In the genomic region with DNA sequence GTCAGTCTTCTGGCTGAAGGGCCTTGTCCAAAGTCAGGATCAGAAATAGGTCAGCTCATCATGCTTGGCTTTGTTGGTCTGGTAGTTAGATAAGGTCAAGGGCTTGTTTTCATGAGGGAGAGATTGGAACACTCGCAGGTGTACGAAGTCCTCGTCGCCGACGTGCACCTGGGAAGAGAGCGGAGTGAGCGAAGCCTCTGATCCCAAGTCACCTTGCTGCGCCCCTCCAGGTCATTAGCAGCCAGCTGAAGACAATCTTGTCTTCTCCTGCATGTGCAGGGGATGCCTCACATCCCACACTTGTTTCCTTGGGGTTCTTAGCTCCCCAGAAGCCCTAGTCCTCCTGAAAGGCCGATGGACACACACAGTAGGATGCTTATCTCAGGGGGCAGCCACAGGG, we compare ENCODE assay signal across 1 cellular context.
TF ChIP-seq lines count a peak whose summit lies in the region.

No MANE protein-coding gene starts in this region.

TF ChIP-seq in GM23338, 12 proteins besides CTCF, POLR2A, EP300 and RAD21:
- TF ChIP-seq, protein P1, sequence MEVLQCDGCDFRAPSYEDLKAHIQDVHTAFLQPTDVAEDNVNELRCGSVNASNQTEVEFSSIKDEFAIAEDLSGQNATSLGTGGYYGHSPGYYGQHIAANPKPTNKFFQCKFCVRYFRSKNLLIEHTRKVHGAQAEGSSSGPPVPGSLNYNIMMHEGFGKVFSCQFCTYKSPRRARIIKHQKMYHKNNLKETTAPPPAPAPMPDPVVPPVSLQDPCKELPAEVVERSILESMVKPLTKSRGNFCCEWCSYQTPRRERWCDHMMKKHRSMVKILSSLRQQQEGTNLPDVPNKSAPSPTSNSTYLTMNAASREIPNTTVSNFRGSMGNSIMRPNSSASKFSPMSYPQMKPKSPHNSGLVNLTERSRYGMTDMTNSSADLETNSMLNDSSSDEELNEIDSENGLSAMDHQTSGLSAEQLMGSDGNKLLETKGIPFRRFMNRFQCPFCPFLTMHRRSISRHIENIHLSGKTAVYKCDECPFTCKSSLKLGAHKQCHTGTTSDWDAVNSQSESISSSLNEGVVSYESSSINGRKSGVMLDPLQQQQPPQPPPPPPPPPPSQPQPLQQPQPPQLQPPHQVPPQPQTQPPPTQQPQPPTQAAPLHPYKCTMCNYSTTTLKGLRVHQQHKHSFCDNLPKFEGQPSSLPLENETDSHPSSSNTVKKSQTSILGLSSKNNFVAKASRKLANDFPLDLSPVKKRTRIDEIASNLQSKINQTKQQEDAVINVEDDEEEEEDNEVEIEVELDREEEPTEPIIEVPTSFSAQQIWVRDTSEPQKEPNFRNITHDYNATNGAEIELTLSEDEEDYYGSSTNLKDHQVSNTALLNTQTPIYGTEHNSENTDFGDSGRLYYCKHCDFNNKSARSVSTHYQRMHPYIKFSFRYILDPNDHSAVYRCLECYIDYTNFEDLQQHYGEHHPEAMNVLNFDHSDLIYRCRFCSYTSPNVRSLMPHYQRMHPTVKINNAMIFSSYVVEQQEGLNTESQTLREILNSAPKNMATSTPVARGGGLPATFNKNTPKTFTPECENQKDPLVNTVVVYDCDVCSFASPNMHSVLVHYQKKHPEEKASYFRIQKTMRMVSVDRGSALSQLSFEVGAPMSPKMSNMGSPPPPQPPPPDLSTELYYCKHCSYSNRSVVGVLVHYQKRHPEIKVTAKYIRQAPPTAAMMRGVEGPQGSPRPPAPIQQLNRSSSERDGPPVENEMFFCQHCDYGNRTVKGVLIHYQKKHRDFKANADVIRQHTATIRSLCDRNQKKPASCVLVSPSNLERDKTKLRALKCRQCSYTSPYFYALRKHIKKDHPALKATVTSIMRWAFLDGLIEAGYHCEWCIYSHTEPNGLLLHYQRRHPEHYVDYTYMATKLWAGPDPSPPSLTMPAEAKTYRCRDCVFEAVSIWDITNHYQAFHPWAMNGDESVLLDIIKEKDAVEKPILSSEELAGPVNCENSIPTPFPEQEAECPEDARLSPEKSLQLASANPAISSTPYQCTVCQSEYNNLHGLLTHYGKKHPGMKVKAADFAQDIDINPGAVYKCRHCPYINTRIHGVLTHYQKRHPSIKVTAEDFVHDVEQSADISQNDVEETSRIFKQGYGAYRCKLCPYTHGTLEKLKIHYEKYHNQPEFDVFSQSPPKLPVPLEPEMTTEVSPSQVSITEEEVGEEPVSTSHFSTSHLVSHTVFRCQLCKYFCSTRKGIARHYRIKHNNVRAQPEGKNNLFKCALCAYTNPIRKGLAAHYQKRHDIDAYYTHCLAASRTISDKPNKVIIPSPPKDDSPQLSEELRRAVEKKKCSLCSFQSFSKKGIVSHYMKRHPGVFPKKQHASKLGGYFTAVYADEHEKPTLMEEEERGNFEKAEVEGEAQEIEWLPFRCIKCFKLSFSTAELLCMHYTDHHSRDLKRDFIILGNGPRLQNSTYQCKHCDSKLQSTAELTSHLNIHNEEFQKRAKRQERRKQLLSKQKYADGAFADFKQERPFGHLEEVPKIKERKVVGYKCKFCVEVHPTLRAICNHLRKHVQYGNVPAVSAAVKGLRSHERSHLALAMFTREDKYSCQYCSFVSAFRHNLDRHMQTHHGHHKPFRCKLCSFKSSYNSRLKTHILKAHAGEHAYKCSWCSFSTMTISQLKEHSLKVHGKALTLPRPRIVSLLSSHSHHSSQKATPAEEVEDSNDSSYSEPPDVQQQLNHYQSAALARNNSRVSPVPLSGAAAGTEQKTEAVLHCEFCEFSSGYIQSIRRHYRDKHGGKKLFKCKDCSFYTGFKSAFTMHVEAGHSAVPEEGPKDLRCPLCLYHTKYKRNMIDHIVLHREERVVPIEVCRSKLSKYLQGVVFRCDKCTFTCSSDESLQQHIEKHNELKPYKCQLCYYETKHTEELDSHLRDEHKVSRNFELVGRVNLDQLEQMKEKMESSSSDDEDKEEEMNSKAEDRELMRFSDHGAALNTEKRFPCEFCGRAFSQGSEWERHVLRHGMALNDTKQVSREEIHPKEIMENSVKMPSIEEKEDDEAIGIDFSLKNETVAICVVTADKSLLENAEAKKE (CRISPR knock-in tag; IDR thresholded peaks at IDR 0.05) = no peak
- TF ChIP-seq ZNF114 (CRISPR knock-in tag; IDR thresholded peaks at IDR 0.05) (no peak), POLR2AphosphoS5 (IDR thresholded peaks at IDR 0.05; ENCODE audit: low read depth) (no peak), EZH2phosphoT487 (IDR thresholded peaks at IDR 0.05; ENCODE audit: unreplicated experiment) (no peak), STAT1 (IDR thresholded peaks at IDR 0.05; ENCODE audit: unreplicated experiment) (no peak), JUNB (IDR thresholded peaks at IDR 0.05; ENCODE audit: unreplicated experiment) (no peak), EZH2 (IDR thresholded peaks at IDR 0.05; ENCODE audit: low read depth, unreplicated experiment) (no peak), NANOG (IDR thresholded peaks at IDR 0.05; ENCODE audit: borderline replicate concordance) (no peak), ZNF331 (CRISPR knock-in tag; IDR thresholded peaks at IDR 0.05; ENCODE audit: low read depth) (no peak), CREB1 (CRISPR knock-in tag; IDR thresholded peaks at IDR 0.05; ENCODE audit: low read depth) (no peak)
- TF ChIP-seq, protein P2, sequence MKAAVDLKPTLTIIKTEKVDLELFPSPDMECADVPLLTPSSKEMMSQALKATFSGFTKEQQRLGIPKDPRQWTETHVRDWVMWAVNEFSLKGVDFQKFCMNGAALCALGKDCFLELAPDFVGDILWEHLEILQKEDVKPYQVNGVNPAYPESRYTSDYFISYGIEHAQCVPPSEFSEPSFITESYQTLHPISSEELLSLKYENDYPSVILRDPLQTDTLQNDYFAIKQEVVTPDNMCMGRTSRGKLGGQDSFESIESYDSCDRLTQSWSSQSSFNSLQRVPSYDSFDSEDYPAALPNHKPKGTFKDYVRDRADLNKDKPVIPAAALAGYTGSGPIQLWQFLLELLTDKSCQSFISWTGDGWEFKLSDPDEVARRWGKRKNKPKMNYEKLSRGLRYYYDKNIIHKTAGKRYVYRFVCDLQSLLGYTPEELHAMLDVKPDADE (IDR thresholded peaks at IDR 0.05) = no peak
- TF ChIP-seq, protein P3, sequence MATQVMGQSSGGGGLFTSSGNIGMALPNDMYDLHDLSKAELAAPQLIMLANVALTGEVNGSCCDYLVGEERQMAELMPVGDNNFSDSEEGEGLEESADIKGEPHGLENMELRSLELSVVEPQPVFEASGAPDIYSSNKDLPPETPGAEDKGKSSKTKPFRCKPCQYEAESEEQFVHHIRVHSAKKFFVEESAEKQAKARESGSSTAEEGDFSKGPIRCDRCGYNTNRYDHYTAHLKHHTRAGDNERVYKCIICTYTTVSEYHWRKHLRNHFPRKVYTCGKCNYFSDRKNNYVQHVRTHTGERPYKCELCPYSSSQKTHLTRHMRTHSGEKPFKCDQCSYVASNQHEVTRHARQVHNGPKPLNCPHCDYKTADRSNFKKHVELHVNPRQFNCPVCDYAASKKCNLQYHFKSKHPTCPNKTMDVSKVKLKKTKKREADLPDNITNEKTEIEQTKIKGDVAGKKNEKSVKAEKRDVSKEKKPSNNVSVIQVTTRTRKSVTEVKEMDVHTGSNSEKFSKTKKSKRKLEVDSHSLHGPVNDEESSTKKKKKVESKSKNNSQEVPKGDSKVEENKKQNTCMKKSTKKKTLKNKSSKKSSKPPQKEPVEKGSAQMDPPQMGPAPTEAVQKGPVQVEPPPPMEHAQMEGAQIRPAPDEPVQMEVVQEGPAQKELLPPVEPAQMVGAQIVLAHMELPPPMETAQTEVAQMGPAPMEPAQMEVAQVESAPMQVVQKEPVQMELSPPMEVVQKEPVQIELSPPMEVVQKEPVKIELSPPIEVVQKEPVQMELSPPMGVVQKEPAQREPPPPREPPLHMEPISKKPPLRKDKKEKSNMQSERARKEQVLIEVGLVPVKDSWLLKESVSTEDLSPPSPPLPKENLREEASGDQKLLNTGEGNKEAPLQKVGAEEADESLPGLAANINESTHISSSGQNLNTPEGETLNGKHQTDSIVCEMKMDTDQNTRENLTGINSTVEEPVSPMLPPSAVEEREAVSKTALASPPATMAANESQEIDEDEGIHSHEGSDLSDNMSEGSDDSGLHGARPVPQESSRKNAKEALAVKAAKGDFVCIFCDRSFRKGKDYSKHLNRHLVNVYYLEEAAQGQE (IDR thresholded peaks at IDR 0.05; ENCODE audit: unreplicated experiment) = no peak
